26 cellular contexts compared by ENCODE assay signal in genomic region chr18:8718401-8718913, GRCh38. TPM values are rescaled to one million over a fixed set of nuclear protein-coding genes. Genes with fewer than 3 reads are reported as not detected.
A peak's percentile ranks its signal among the peaks of the same experiment; 100 is the strongest.
DNase-seq lines count a peak whose midpoint lies in the region; ATAC-seq and TF ChIP-seq lines count a peak whose summit lies in the region.
"Had no signal": no experiment of that assay in that cellular context is flagged by ENCODE, and none has a peak within 500 bp of the region (broad histone marks: within the 10 kb centered on the region; RNA-seq: fewer than 3 reads in every experiment).

No MANE protein-coding gene starts in this region.

- H2BK5ac ChIP-seq in neuronal stem cell (ENCODE audit: low read length), result no peak overlapping the region

- no peak overlapping the region for H3K9ac ChIP-seq in colonic mucosa (ENCODE audit: low read depth in 2 of 2, low read length in 2 of 2)
- no peak overlapping the region for H3K9ac ChIP-seq in neuronal stem cell (ENCODE audit: low read depth, low read length, poor library complexity)

- no peak overlapping the region for H2AK5ac ChIP-seq in neuronal stem cell (ENCODE audit: low read depth, low read length)

- ATAC-seq in GM23338, result no peak
- no peak for ATAC-seq in natural killer cell treated with Interleukin-12 subunit alpha and Interleukin-12 subunit beta and Interleukin-15 and Interleukin-18, amount 100 ng/mL, for 72 hours
- ATAC-seq in HG02588 (IDR thresholded peaks at IDR 0.05; ENCODE audit: unreplicated experiment), result no peak

- H2AFZ ChIP-seq in GM23338, result no peak overlapping the region
- no peak overlapping the region for H2AFZ ChIP-seq in neuronal stem cell (ENCODE audit: low read length)

- H3K4me1 Mint-ChIP-seq in GM23338, result peaks cover 69% of the 10 kb centered on the region
- H3K4me1 Mint-ChIP-seq in natural killer cell treated with Interleukin-12 subunit alpha and Interleukin-12 subunit beta and Interleukin-15 and Interleukin-18, amount 100 ng/mL, for 72 hours (ENCODE audit: low read depth in 2 of 2), result no peaks in the 10 kb centered on the region
- H3K4me1 Mint-ChIP-seq: CD4-positive, alpha-beta memory T cell had no signal

- H3K4me3 ChIP-seq in GM23338, result no peak overlapping the region
- H3K4me3 ChIP-seq in colonic mucosa, result no peak overlapping the region
- H3K4me3 ChIP-seq in neuronal stem cell (ENCODE audit: low read length in 2 of 2), result no peak overlapping the region
- H3K4me3 ChIP-seq: Peyer's patch had no signal

- H3K79me1 ChIP-seq in neuronal stem cell (ENCODE audit: low read depth, low read length), result no peaks in the 10 kb centered on the region

- H3K36me3 Mint-ChIP-seq in GM23338 (ENCODE audit: low read depth), result peaks cover 54% of the 10 kb centered on the region
- H3K36me3 Mint-ChIP-seq in natural killer cell treated with Interleukin-12 subunit alpha and Interleukin-12 subunit beta and Interleukin-15 and Interleukin-18, amount 100 ng/mL, for 72 hours, result no peaks in the 10 kb centered on the region
- H3K36me3 Mint-ChIP-seq: CD4-positive, alpha-beta memory T cell had no signal

- H4K8ac ChIP-seq in neuronal stem cell (ENCODE audit: low read depth, low read length), result no peak overlapping the region

- H3K9me3 ChIP-seq in colonic mucosa, result no peaks in the 10 kb centered on the region
- H3K9me3 ChIP-seq in neuronal stem cell (replicated peaks in 1 of 2; ENCODE audit: control insufficient read depth in 2 of 2, insufficient read depth in 1 of 2, low read depth in 1 of 2, low read length in 2 of 2), result peaks cover 0 to 1% of the 10 kb centered on the region in 2 donors
- H3K9me3 ChIP-seq: Peyer's patch had no signal

- H3K4me2 ChIP-seq in GM23338 (peak overlapping the region; percentile 63), neuronal stem cell (ENCODE audit: insufficient read depth, low read length, poor library complexity, severe bottlenecking) (no peak overlapping the region)

- H3K9me3 Mint-ChIP-seq in GM23338, result no peaks in the 10 kb centered on the region
- H3K9me3 Mint-ChIP-seq in natural killer cell treated with Interleukin-12 subunit alpha and Interleukin-12 subunit beta and Interleukin-15 and Interleukin-18, amount 100 ng/mL, for 72 hours, result no peaks in the 10 kb centered on the region
- H3K9me3 Mint-ChIP-seq: CD4-positive, alpha-beta memory T cell; HFFc6 had no signal

- H3K18ac ChIP-seq in neuronal stem cell (ENCODE audit: low read length), result peak overlapping the region; percentile 30

- no peaks in the 10 kb centered on the region for H3F3A ChIP-seq in GM23338 (replicated peaks; ENCODE audit: low read depth)

- peaks cover 9% of the 10 kb centered on the region for H3K27me3 Mint-ChIP-seq in GM23338 (ENCODE audit: insufficient read depth, low read depth, poor library complexity)
- H3K27me3 Mint-ChIP-seq in natural killer cell treated with Interleukin-12 subunit alpha and Interleukin-12 subunit beta and Interleukin-15 and Interleukin-18, amount 100 ng/mL, for 72 hours, result peaks cover 27 to 30% of the 10 kb centered on the region in 2 donors

- peak overlapping the region; percentile 42; the same call in 1 of the 2 replicates for H3K27ac Mint-ChIP-seq in GM23338
- H3K27ac Mint-ChIP-seq in natural killer cell treated with Interleukin-12 subunit alpha and Interleukin-12 subunit beta and Interleukin-15 and Interleukin-18, amount 100 ng/mL, for 72 hours, result no peak overlapping the region
- H3K27ac Mint-ChIP-seq: CD4-positive, alpha-beta memory T cell; HFFc6 had no signal

- H3K9me2 ChIP-seq in GM23338 (ENCODE audit: insufficient read depth), result no peaks in the 10 kb centered on the region

- no peak overlapping the region for H2BK15ac ChIP-seq in neuronal stem cell (ENCODE audit: low read length)

- H3K14ac ChIP-seq in neuronal stem cell (ENCODE audit: low read length), result no peak overlapping the region

- no CpG with 5 or more reads among the region's 16 CpGs for WGBS in neuronal stem cell (ENCODE audit: extremely low coverage in 2 of 2, insufficient read length in 2 of 2, insufficient replicate concordance in 1 of 2), 2 donors

- H3K27me3 ChIP-seq in GM23338 (ENCODE audit: insufficient read depth) (no peaks in the 10 kb centered on the region), colonic mucosa (no peaks in the 10 kb centered on the region), neuronal stem cell (ENCODE audit: control insufficient read depth in 3 of 3, insufficient read depth in 3 of 3, low read depth in 1 of 3, low read length in 3 of 3) (no peaks in the 10 kb centered on the region)
- H3K27me3 ChIP-seq: Peyer's patch had no signal

- H3K4me3 Mint-ChIP-seq in GM23338, result peak overlapping the region; percentile 13; the same call in 1 of the 3 replicates
- no peak overlapping the region for H3K4me3 Mint-ChIP-seq in natural killer cell treated with Interleukin-12 subunit alpha and Interleukin-12 subunit beta and Interleukin-15 and Interleukin-18, amount 100 ng/mL, for 72 hours
- H3K4me3 Mint-ChIP-seq: CD4-positive, alpha-beta memory T cell; HFFc6 had no signal

- DNase-seq in GM23338 (ENCODE audit: low spot score) (no peak), colonic mucosa (peak; percentile 15), neuronal stem cell (ENCODE audit: low spot score) (no peak), NCI-H2171 treated with DMSO at 0.1 percent for 48 hours (lab: John Stamatoyannopoulos, UW) (no peak), NCI-H748 (lab: John Stamatoyannopoulos, UW; ENCODE audit: unreplicated experiment) (no peak)
- no peak for DNase-seq in natural killer cell treated with Interleukin-12 subunit alpha and Interleukin-12 subunit beta and Interleukin-15 and Interleukin-18, amount 100 ng/mL, for 72 hours (ENCODE audit: low spot score)
- DNase-seq: C1 segment of cervical spinal cord; CD4-positive, alpha-beta memory T cell; COR-L47; DMS 273 treated with DMSO at 0.1 percent for 48 hours; DMS79; EL; GF-D8; H7; HFFc6; KBM-7; MV-4-11; NCI-H1105; NCI-H1436 treated with DMSO at 0.1 percent for 48 hours; NCI-H187 treated with DMSO at 0.1 percent for 48 hours; NCI-H2107; NCI-H446; NCI-H524 treated with DMSO at 0.1 percent for 48 hours; Peyer's patch; SHP77 treated with DMSO at 0.1 percent for 48 hours had no signal

- no peak for TF ChIP-seq CTCF in GM23338 (conservative IDR thresholded peaks at IDR 0.05; ENCODE audit: low read depth in 2 of 2)
- TF ChIP-seq CTCF in colonic mucosa (IDR thresholded peaks at IDR 0.05), result no peak

- H4K20me1 ChIP-seq in GM23338 (replicated peaks; ENCODE audit: insufficient read depth), result no peaks in the 10 kb centered on the region

- H2BK12ac ChIP-seq in neuronal stem cell (ENCODE audit: low read length), result no peak overlapping the region

- intact Hi-C loops in colonic mucosa (cut with DNase I), result no loop called here

- H3K79me2 ChIP-seq in GM23338 (replicated peaks; ENCODE audit: insufficient read depth), result peaks cover 48% of the 10 kb centered on the region

- H3K23ac ChIP-seq in neuronal stem cell (ENCODE audit: low read depth, low read length, poor library complexity), result no peak overlapping the region

- H3K4me1 ChIP-seq in GM23338 (ENCODE audit: insufficient read depth) (peaks cover 57% of the 10 kb centered on the region), colonic mucosa (peaks cover 6% of the 10 kb centered on the region), neuronal stem cell (ENCODE audit: control insufficient read depth in 2 of 2, insufficient read depth in 1 of 2, low read depth in 1 of 2, low read length in 2 of 2) (peaks cover 0 to 15% of the 10 kb centered on the region in 2 donors)

- no peak overlapping the region for H4K91ac ChIP-seq in neuronal stem cell (ENCODE audit: low read depth, low read length, poor library complexity)

- H3K27ac ChIP-seq in GM23338 (ENCODE audit: low read depth) (no peak overlapping the region; the same call in 1 of the 2 replicates), colonic mucosa (no peak overlapping the region), neuronal stem cell (replicated peaks; ENCODE audit: low read length) (no peak overlapping the region)
- H3K27ac ChIP-seq: Peyer's patch had no signal

- H3K36me3 ChIP-seq in GM23338 (ENCODE audit: insufficient read depth) (no peaks in the 10 kb centered on the region; the same call in 1 of the 2 replicates), colonic mucosa (no peaks in the 10 kb centered on the region), neuronal stem cell (replicated peaks in 1 of 2; ENCODE audit: control insufficient read depth in 2 of 2, insufficient read depth in 2 of 2, low read length in 2 of 2) (peaks cover 5 to 45% of the 10 kb centered on the region in 2 donors)
- H3K36me3 ChIP-seq: Peyer's patch had no signal

- no peak overlapping the region for H3K4ac ChIP-seq in neuronal stem cell (ENCODE audit: low read length)

- no peak overlapping the region for H2BK120ac ChIP-seq in neuronal stem cell (ENCODE audit: low read depth, low read length)

TF ChIP-seq in GM23338, 12 proteins besides CTCF, POLR2A, EP300 and RAD21:
- TF ChIP-seq NANOG (IDR thresholded peaks at IDR 0.05; ENCODE audit: borderline replicate concordance) (no peak), CREB1 (CRISPR knock-in tag; IDR thresholded peaks at IDR 0.05; ENCODE audit: low read depth) (no peak)

RNA-seq across cellular contexts. Expression of gene MTCL1, which starts 13.1 kb away (rescaled TPM):
- total RNA-seq in GM23338 (2014; rRNA removed; shearing (Covaris generic)), result 35.1 and 45.0 TPM in 2 replicates
- 11.3 and 14.4 TPM in 2 replicates for polyA plus RNA-seq in GM23338 (2016; fragmentation: Nextera tagmentation; extraction: Ambion mirVana)
- total RNA-seq in colonic mucosa, result 10 to 100 TPM in 1 of 2 donors, 1 to 10 TPM in 1; 2.3 to 20.8 TPM
- 8.9 TPM for polyA plus RNA-seq in neuronal stem cell (2013, experiment 1 of 2)
- polyA plus RNA-seq in neuronal stem cell (2013, experiment 2 of 2), result 8.7 TPM
- total RNA-seq in natural killer cell treated with Interleukin-12 subunit alpha and Interleukin-12 subunit beta and Interleukin-15 and Interleukin-18, amount 100 ng/mL, for 72 hours, result under 1 TPM; 0.38 to 0.50 TPM
- polyA plus RNA-seq: CD4-positive, alpha-beta memory T cell had no signal
